In genomic region chr6:130447374-130447773, GRCh38 we compare ENCODE assay signal across 26 cellular contexts.
DNase-seq lines count a peak whose midpoint lies in the region; ATAC-seq, FAIRE-seq and TF ChIP-seq lines count a peak whose summit lies in the region.
"Had no signal": no experiment of that assay in that cellular context is flagged by ENCODE, and none has a peak within 500 bp of the region (broad histone marks: within the 10 kb centered on the region; RNA-seq: fewer than 3 reads in every experiment).

No MANE protein-coding gene starts in this region.

- ATAC-seq in natural killer cell: no peak
- ATAC-seq in GM18873 (IDR thresholded peaks at IDR 0.05; ENCODE audit: low FRiP score, unreplicated experiment): no peak
- no peak for ATAC-seq in HG03196 (IDR thresholded peaks at IDR 0.05; ENCODE audit: unreplicated experiment)

- FAIRE-seq in endothelial cell of umbilical vein (lab: Jason Lieb, UNC): no peak
- FAIRE-seq: A204.1, GM12892, GM18507, H54, HTR-8/SVneo had no signal

- H3K27ac Mint-ChIP-seq in natural killer cell: no peak overlapping the region
- H3K27ac Mint-ChIP-seq: CD4-positive, CD25-positive, alpha-beta regulatory T cell had no signal

- H4K8ac ChIP-seq in mesenchymal stem cell (ENCODE audit: low read length): no peak overlapping the region

- H4K20me1 ChIP-seq in endothelial cell of umbilical vein (replicated peaks; ENCODE audit: control insufficient read depth, extremely low read depth, insufficient read depth, low read length): no peaks in the 10 kb centered on the region

- H3K4me1 ChIP-seq in endothelial cell of umbilical vein (ENCODE audit: control insufficient read depth, extremely low read depth, insufficient read depth, low read length): peaks cover 8% of the 10 kb centered on the region
- H3K4me1 ChIP-seq in mesenchymal stem cell (ENCODE audit: control insufficient read depth, insufficient read depth, low read depth, low read length): no peaks in the 10 kb centered on the region
- H3K4me1 ChIP-seq: BE2C had no signal

- no peak overlapping the region for H2AK5ac ChIP-seq in mesenchymal stem cell (ENCODE audit: low read length, severe bottlenecking)

- H3K9me1 ChIP-seq in endothelial cell of umbilical vein (replicated peaks; ENCODE audit: control insufficient read depth, extremely low read depth, insufficient read depth, low read length): no peaks in the 10 kb centered on the region

- TF ChIP-seq CTCF in endothelial cell of umbilical vein (IDR thresholded peaks at IDR 0.05; ENCODE audit: extremely low read depth in 1 of 2, insufficient read depth in 1 of 2, low read depth in 1 of 2, low read length in 2 of 2): no peak
- TF ChIP-seq CTCF in natural killer cell (IDR thresholded peaks at IDR 0.05): no peak

- H3K18ac ChIP-seq in mesenchymal stem cell (ENCODE audit: low read depth in 1 of 2, low read length in 2 of 2): no peak overlapping the region

- H3K9ac ChIP-seq in endothelial cell of umbilical vein (replicated peaks; ENCODE audit: extremely low read depth, insufficient read depth, low read length) (no peak overlapping the region), mesenchymal stem cell (ENCODE audit: low read length) (peak overlapping the region; percentile 43)

- H3K4me2 ChIP-seq in endothelial cell of umbilical vein (ENCODE audit: insufficient read depth, low read length): no peak overlapping the region
- no peak overlapping the region for H3K4me2 ChIP-seq in mesenchymal stem cell (ENCODE audit: low read length, poor library complexity, severe bottlenecking)

- H3K4me3 Mint-ChIP-seq in natural killer cell: no peak overlapping the region
- H3K4me3 Mint-ChIP-seq: CD4-positive, CD25-positive, alpha-beta regulatory T cell had no signal

- dilution Hi-C loops in endothelial cell of umbilical vein (cut with MboI; ENCODE audit: extremely low pct_ligation_motif_present, low sequenced_read_pairs): no loop called here

- no peaks in the 10 kb centered on the region for H3K9me3 Mint-ChIP-seq in natural killer cell

- no peak overlapping the region for H4K91ac ChIP-seq in mesenchymal stem cell (ENCODE audit: low read length)

- no peak overlapping the region for H3K14ac ChIP-seq in mesenchymal stem cell (ENCODE audit: low read length in 2 of 2)

- DNase-seq in EL: peak; percentile 23
- peak; percentile 7 for DNase-seq in HPDE6-E6E7 (ENCODE audit: extremely low spot score)
- DNase-seq in endothelial cell of umbilical vein (ENCODE audit: low read depth, low spot score): peak; percentile 21
- DNase-seq in mesenchymal stem cell: no peak
- DNase-seq in superior temporal gyrus (ENCODE audit: extremely low spot score): no peak
- DNase-seq in natural killer cell: no peak
- DNase-seq: BE2C; CD4-positive, CD25-positive, alpha-beta regulatory T cell; COR-L47; DMS 273 treated with DMSO at 0.1 percent for 48 hours; IMR-90; NCI-H1417; NCI-H187 treated with DMSO at 0.1 percent for 48 hours; NCI-H2227 treated with DMSO at 0.1 percent for 48 hours; NCI-H524; NCI-H82; OCI-M1; SHP77 treated with DMSO at 0.1 percent for 48 hours had no signal

- H2AFZ ChIP-seq in endothelial cell of umbilical vein (ENCODE audit: low read depth, low read length): no peak overlapping the region
- no peak overlapping the region for H2AFZ ChIP-seq in mesenchymal stem cell (ENCODE audit: low read depth, low read length)

- no peak overlapping the region for H2BK120ac ChIP-seq in mesenchymal stem cell (ENCODE audit: low read depth, low read length)

- H3K4me3 ChIP-seq in endothelial cell of umbilical vein (replicated peaks in 1 of 3; ENCODE audit: insufficient read depth in 1 of 3, low read depth in 1 of 3, low read length in 3 of 3) (no peak overlapping the region), mesenchymal stem cell (ENCODE audit: insufficient read depth in 1 of 2, low read depth in 1 of 2, low read length in 2 of 2) (no peak overlapping the region)

- H3K27ac ChIP-seq in endothelial cell of umbilical vein (ENCODE audit: insufficient read depth, low read depth, low read length) (no peak overlapping the region), mesenchymal stem cell (ENCODE audit: low read length, poor library complexity, severe bottlenecking) (no peak overlapping the region)
- H3K27ac ChIP-seq: HL-60 had no signal

- H3K23ac ChIP-seq in mesenchymal stem cell (ENCODE audit: low read length in 2 of 2): no peak overlapping the region

- H2BK5ac ChIP-seq in mesenchymal stem cell (ENCODE audit: low read depth, low read length, poor library complexity, severe bottlenecking): no peak overlapping the region

- H3K36me3 ChIP-seq in endothelial cell of umbilical vein (ENCODE audit: control insufficient read depth in 2 of 2, extremely low read depth in 1 of 2, insufficient read depth in 2 of 2, low read length in 2 of 2): no peaks in the 10 kb centered on the region
- peaks cover 0 to 31% of the 10 kb centered on the region in 2 experiments for H3K36me3 ChIP-seq in mesenchymal stem cell (ENCODE audit: control insufficient read depth in 1 of 2, insufficient read depth in 2 of 2, low read depth in 1 of 2, low read length in 2 of 2)
- H3K36me3 ChIP-seq: BE2C had no signal

- H3K27me3 Mint-ChIP-seq in natural killer cell (ENCODE audit: low read depth in 2 of 2): peaks cover 0 to 3% of the 10 kb centered on the region in 2 donors
- H3K27me3 Mint-ChIP-seq: CD4-positive, CD25-positive, alpha-beta regulatory T cell had no signal

- no peak overlapping the region for H2BK12ac ChIP-seq in mesenchymal stem cell (ENCODE audit: low read length in 2 of 2)

- H3K79me2 ChIP-seq in endothelial cell of umbilical vein (ENCODE audit: control insufficient read depth, insufficient read depth, low read length): no peaks in the 10 kb centered on the region

- no peaks in the 10 kb centered on the region for H3K9me3 ChIP-seq in endothelial cell of umbilical vein (replicated peaks; ENCODE audit: control insufficient read depth, insufficient read depth, low read length)
- no peaks in the 10 kb centered on the region for H3K9me3 ChIP-seq in mesenchymal stem cell (ENCODE audit: control insufficient read depth, low read length)
- H3K9me3 ChIP-seq: BE2C had no signal

- intact Hi-C loops in endothelial cell of umbilical vein (cut with micrococcal nuclease) (no loop called here), natural killer cell (cut with micrococcal nuclease) (no loop called here)

- POLR2A ChIA-PET in endothelial cell of umbilical vein (lab: Charles Lee): no interaction called here

- no peaks in the 10 kb centered on the region for H3K36me3 Mint-ChIP-seq in natural killer cell
- H3K36me3 Mint-ChIP-seq: CD4-positive, CD25-positive, alpha-beta regulatory T cell had no signal

- no peak overlapping the region for H3K4ac ChIP-seq in mesenchymal stem cell (ENCODE audit: low read depth in 1 of 2, low read length in 2 of 2)

- H3K79me1 ChIP-seq in mesenchymal stem cell (replicated peaks; ENCODE audit: low read length, poor library complexity, severe bottlenecking): no peaks in the 10 kb centered on the region

- CTCF ChIA-PET in endothelial cell of umbilical vein (lab: Charles Lee): interaction anchor here (1.2 kb wide), 1 partner anchor 154 kb away, joined by 3 read pairs; no protein-coding TSS in a partner anchor

- H3K27me3 ChIP-seq in endothelial cell of umbilical vein (ENCODE audit: control insufficient read depth in 2 of 2, insufficient read depth in 2 of 2, low read length in 2 of 2) (no peaks in the 10 kb centered on the region), mesenchymal stem cell (ENCODE audit: control insufficient read depth in 1 of 2, insufficient read depth in 1 of 2, low read length in 2 of 2) (no peaks in the 10 kb centered on the region)
- H3K27me3 ChIP-seq: BE2C had no signal

- H2BK15ac ChIP-seq in mesenchymal stem cell (ENCODE audit: low read depth, poor library complexity, severe bottlenecking): no peak overlapping the region

- BruUV-seq in endothelial cell of umbilical vein (replicated peaks; lab: Mats Ljungman, UMichigan): no TSS peak

- no peak for TF ChIP-seq POLR2A in endothelial cell of umbilical vein (IDR thresholded peaks at IDR 0.05; ENCODE audit: low read depth, low read length)

- H3K4me1 Mint-ChIP-seq in natural killer cell: no peaks in the 10 kb centered on the region

TF ChIP-seq in endothelial cell of umbilical vein, 7 proteins besides CTCF, POLR2A, EP300 and RAD21:
- TF ChIP-seq FOS (IDR thresholded peaks at IDR 0.05; ENCODE audit: borderline replicate concordance, insufficient read depth, low read length) (peak; percentile 33), GATA2 (IDR thresholded peaks at IDR 0.05; ENCODE audit: insufficient read depth, insufficient read length, low read depth, low read length) (peak; percentile 21), MAX (IDR thresholded peaks at IDR 0.05; ENCODE audit: insufficient read depth, insufficient read length) (no peak)

Comparison
In these comparisons a context has a peak if more than half of its experiments do, and no peak if none do; other contexts are left out.
1. DNase-seq: peak in EL (single experiment), HPDE6-E6E7 (single experiment) and endothelial cell of umbilical vein (single experiment); none in mesenchymal stem cell (single experiment), superior temporal gyrus (single experiment) and natural killer cell (single experiment).